8 cellular contexts compared by ENCODE assay signal in genomic region chr19:10289836-10290438, GRCh38. TPM values are rescaled to one million over a fixed set of nuclear protein-coding genes. Genes with fewer than 3 reads are reported as not detected.
DNase-seq lines count a peak whose midpoint lies in the region; ATAC-seq lines count a peak whose summit lies in the region.

ICAM5 (plus strand) TSS chr19:10289952; CDS start chr19:10290044, 92 bp downstream.

- peak within 1 kb of the TSS; percentile 68 for H3K4me3 ChIP-seq in Karpas-422 (ENCODE audit: low read length)

- ATAC-seq in GM18517 (IDR thresholded peaks at IDR 0.05; ENCODE audit: unreplicated experiment): no peak
- no peak for ATAC-seq in GM21529 (IDR thresholded peaks at IDR 0.05; ENCODE audit: unreplicated experiment)

- H3K79me2 ChIP-seq in Karpas-422 (ENCODE audit: low read length): no peaks in the 10 kb centered on the region

- DNase-seq in COR-L47 (lab: John Stamatoyannopoulos, UW): peak; percentile 63
- peak; percentile 59 for DNase-seq in Karpas-422
- peak; percentile 65 for DNase-seq in activated T-cell treated with anti-CD3 and anti-CD28 coated beads for 4 hours
- peak; percentile 21 to 90 (median 73) for DNase-seq in head of caudate nucleus
- peak; percentile 47 to 70 for DNase-seq in stimulated activated CD4-positive, alpha-beta T cell treated with anti-CD3 and anti-CD28 coated beads, Interleukin-1b, Interleukin-23, amount 100 ng/mL, for 4 hours (ENCODE audit: low read depth in 2 of 2)
- no peak for DNase-seq in COLO829 (ENCODE audit: low spot score)

- peak within 1 kb of the TSS; percentile 93 for H2AFZ ChIP-seq in Karpas-422 (ENCODE audit: low read length)

- H3K4me2 ChIP-seq in Karpas-422 (ENCODE audit: low read depth, low read length, poor library complexity, severe bottlenecking): peak within 1 kb of the TSS; percentile 76

- H3K27ac ChIP-seq in Karpas-422 (ENCODE audit: low read length): peak within 1 kb of the TSS; percentile 50

- no peaks in the 10 kb centered on the region for H3K36me3 ChIP-seq in Karpas-422 (ENCODE audit: insufficient read depth, low read length)

- peaks cover 30% of the 10 kb centered on the region for H3K4me1 ChIP-seq in Karpas-422 (ENCODE audit: low read length)

- H4K20me1 ChIP-seq in Karpas-422 (ENCODE audit: insufficient read depth, low read depth, low read length): no peaks in the 10 kb centered on the region

- H3K9ac ChIP-seq in Karpas-422 (ENCODE audit: low read length): peak within 1 kb of the TSS; percentile 79

- intact Hi-C loops in head of caudate nucleus (cut with DNase I): no loop called here

- no peaks in the 10 kb centered on the region for H3K27me3 ChIP-seq in Karpas-422 (ENCODE audit: low read length)

- H3K9me2 ChIP-seq in Karpas-422 (replicated peaks; ENCODE audit: insufficient read depth, low read length): no peaks in the 10 kb centered on the region

- no peaks in the 10 kb centered on the region for H3K9me3 ChIP-seq in Karpas-422 (ENCODE audit: low read length)

RNA-seq across cellular contexts. Expression of gene ICAM5, which starts in this region (rescaled TPM):
- 4.5 and 9.1 TPM in 2 replicates for total RNA-seq in Karpas-422 (2014; rRNA removed; shearing (Covaris generic); ENCODE audit: low replicate concordance)
